In genomic region chr5:96627792-96628191, GRCh38 we compare ENCODE assay signal across 13 cellular contexts. TPM values are rescaled to one million over a fixed set of nuclear protein-coding genes. Genes with fewer than 3 reads are reported as not detected.
DNase-seq lines count a peak whose midpoint lies in the region; ATAC-seq and TF ChIP-seq lines count a peak whose summit lies in the region.
"Had no signal": no experiment of that assay in that cellular context is flagged by ENCODE, and none has a peak within 500 bp of the region (broad histone marks: within the 10 kb centered on the region; RNA-seq: fewer than 3 reads in every experiment).

No MANE protein-coding gene starts in this region.

- CTCF ChIA-PET in mammary epithelial cell (lab: Charles Lee; ENCODE audit: low non-redundant PET) (no interaction called here), MCF 10A (lab: Yijun Ruan, JAX) (interaction anchor here (1.4 to 3.4 kb wide), 2 partner anchors 13 to 35 kb away, joined by 4 to 10 read pairs; no protein-coding TSS in a partner anchor)

- no peak overlapping the region for H3K4me3 ChIP-seq in mammary epithelial cell (replicated peaks in 1 of 3; ENCODE audit: insufficient read depth in 1 of 3, low read depth in 2 of 3, low read length in 3 of 3)
- H3K4me3 ChIP-seq: colonic mucosa, neural progenitor cell had no signal

- ATAC-seq in left colon: peak; percentile 93
- ATAC-seq: Right ventricle myocardium inferior had no signal

- H2AFZ ChIP-seq in mammary epithelial cell (ENCODE audit: low read depth, low read length): peak overlapping the region; percentile 23
- H2AFZ ChIP-seq: neural progenitor cell had no signal

- no peaks in the 10 kb centered on the region for H3K27me3 ChIP-seq in mammary epithelial cell (ENCODE audit: insufficient read depth, low read length)
- H3K27me3 ChIP-seq: colonic mucosa, neural progenitor cell had no signal

- no peak overlapping the region for H3K4me3 Mint-ChIP-seq in MCF 10A (ENCODE audit: unreplicated experiment)
- H3K4me3 Mint-ChIP-seq: neural progenitor cell had no signal

- in situ Hi-C loops in mammary epithelial cell (cut with MboI; ENCODE audit: low sequenced_read_pairs in 2 of 2): no loop called here

- POLR2A ChIA-PET in MCF 10A (lab: Yijun Ruan, JAX): interaction anchor here (2.3 to 5.1 kb wide), 3 partner anchors 9 to 34 kb away, joined by 10 to 107 read pairs (median 10); partner anchors contain the start of gene CAST

- no peaks in the 10 kb centered on the region for H3K79me2 ChIP-seq in mammary epithelial cell (ENCODE audit: insufficient read depth, low read length)

- H3K4me1 Mint-ChIP-seq in MCF 10A (ENCODE audit: insufficient read depth, unreplicated experiment): peaks cover 24% of the 10 kb centered on the region

- H3K9me3 ChIP-seq in mammary epithelial cell (replicated peaks; ENCODE audit: insufficient read depth, low read length): no peaks in the 10 kb centered on the region
- H3K9me3 ChIP-seq: colonic mucosa had no signal

- DNase-seq in mammary epithelial cell (no peak), MCF 10A (ENCODE audit: unreplicated experiment) (no peak), RPMI8226 (peak; percentile 57), left colon (no peak), NCI-H748 treated with DMSO at 0.1 percent for 48 hours (lab: John Stamatoyannopoulos, UW) (no peak), superior temporal gyrus (ENCODE audit: extremely low spot score) (no peak), NCI-H510A (lab: John Stamatoyannopoulos, UW) (no peak), CD1c-positive myeloid dendritic cell (ENCODE audit: extremely low spot score) (no peak)
- DNase-seq: AML-193, colonic mucosa, GDM1 had no signal

- 100% methylated on average over 2 of the region's 2 CpGs for WGBS in mammary epithelial cell (ENCODE audit: low coverage, missing lambda C conversion rate)

- H3K27me3 Mint-ChIP-seq in MCF 10A (ENCODE audit: insufficient read depth, unreplicated experiment): no peaks in the 10 kb centered on the region

- BruUV-seq in mammary epithelial cell (replicated peaks; lab: Mats Ljungman, UMichigan): no TSS peak
- BruUV-seq in MCF 10A (replicated peaks; lab: Mats Ljungman, UMichigan): no TSS peak

- TF ChIP-seq CTCF in mammary epithelial cell (conservative IDR thresholded peaks at IDR 0.05 in 1 of 2, IDR thresholded peaks at IDR 0.05 in 1 of 2; ENCODE audit: extremely low read depth in 1 of 2, insufficient read depth in 1 of 2, low read depth in 1 of 2, low read length in 2 of 2) (no peak), MCF 10A (IDR thresholded peaks at IDR 0.05; ENCODE audit: unreplicated experiment) (no peak)

- no peaks in the 10 kb centered on the region for H3K36me3 ChIP-seq in mammary epithelial cell (ENCODE audit: insufficient read depth, low read length)
- H3K36me3 ChIP-seq: colonic mucosa, neural progenitor cell had no signal

- H3K27ac Mint-ChIP-seq in MCF 10A (ENCODE audit: low read depth, unreplicated experiment): no peak overlapping the region
- H3K27ac Mint-ChIP-seq: neural progenitor cell had no signal

- peak overlapping the region; percentile 26 for H3K27ac ChIP-seq in mammary epithelial cell (ENCODE audit: insufficient read depth, low read depth, low read length)
- H3K27ac ChIP-seq: colonic mucosa, neural progenitor cell had no signal

- H3K9me3 Mint-ChIP-seq in MCF 10A (ENCODE audit: unreplicated experiment): no peaks in the 10 kb centered on the region

- no peaks in the 10 kb centered on the region for H4K20me1 ChIP-seq in mammary epithelial cell (ENCODE audit: insufficient read depth, low read length)

- dilution Hi-C loops in mammary epithelial cell (cut with HindIII; ENCODE audit: low sequenced_read_pairs): no loop called here

- no peak overlapping the region for H3K9ac ChIP-seq in mammary epithelial cell (ENCODE audit: insufficient read depth, low read length)
- H3K9ac ChIP-seq: neural progenitor cell had no signal

- intact Hi-C loops in mammary epithelial cell (cut with micrococcal nuclease) (loop anchor here (2.0 kb wide), 1 partner anchor 35 kb away; the partner anchor contains the start of gene CAST), MCF 10A (cut with micrococcal nuclease) (no loop called here), left colon (cut with DNase I, micrococcal nuclease) (no loop called here)

- H3K4me2 ChIP-seq in mammary epithelial cell (ENCODE audit: insufficient read depth, low read depth, low read length): peak overlapping the region; percentile 58
- H3K4me2 ChIP-seq: neural progenitor cell had no signal

- H3K36me3 Mint-ChIP-seq in MCF 10A (ENCODE audit: insufficient read depth, unreplicated experiment): peaks cover 5% of the 10 kb centered on the region
- H3K36me3 Mint-ChIP-seq: neural progenitor cell had no signal

- peaks cover 59% of the 10 kb centered on the region for H3K4me1 ChIP-seq in mammary epithelial cell (ENCODE audit: insufficient read depth, low read length)
- H3K4me1 ChIP-seq: colonic mucosa, neural progenitor cell had no signal

RNA-seq across cellular contexts. Expression of gene CAST, which starts 34.4 kb away (rescaled TPM):
- total RNA-seq in mammary epithelial cell (100 to 1,000 TPM; 397 to 459 TPM), MCF 10A (2022) (351 and 393 TPM in 2 replicates), left colon (100 to 1,000 TPM; 399 TPM)
- 339 TPM for polyA plus RNA-seq in mammary epithelial cell
- 359 TPM for polyA minus RNA-seq in mammary epithelial cell
